Comparison of ENCODE assay signal across 8 cellular contexts in genomic region chr1:44031900-44032817, GRCh38. TPM values are rescaled to one million over a fixed set of nuclear protein-coding genes. Genes with fewer than 3 reads are reported as not detected.
DNase-seq lines count a peak whose midpoint lies in the region; ATAC-seq and TF ChIP-seq lines count a peak whose summit lies in the region.

No MANE protein-coding gene starts in this region.

- H3K27me3 ChIP-seq in trophoblast cell (ENCODE audit: insufficient read depth, low read length) (no peaks in the 10 kb centered on the region), BE2C (no peaks in the 10 kb centered on the region)

- no peak overlapping the region for H2BK5ac ChIP-seq in trophoblast cell (ENCODE audit: low read depth, low read length, poor library complexity)

- H3K14ac ChIP-seq in trophoblast cell (ENCODE audit: low read length), result no peak overlapping the region

- H4K91ac ChIP-seq in trophoblast cell (ENCODE audit: low read depth, low read length), result no peak overlapping the region

- H3K79me1 ChIP-seq in trophoblast cell (ENCODE audit: low read length), result peaks cover 15% of the 10 kb centered on the region

- H3K4ac ChIP-seq in trophoblast cell (ENCODE audit: low read depth, low read length), result no peak overlapping the region

- no CpG with 5 or more reads among the region's 10 CpGs for WGBS in trophoblast cell (ENCODE audit: extremely low coverage, insufficient coverage, insufficient read length)

- no peak overlapping the region for H3K23ac ChIP-seq in trophoblast cell (ENCODE audit: low read length)

- H3K9ac ChIP-seq in trophoblast cell (ENCODE audit: low read length), result no peak overlapping the region

- peak overlapping the region; percentile 89 for H3K27ac ChIP-seq in epithelial cell of prostate
- no peak overlapping the region for H3K27ac ChIP-seq in trophoblast cell (ENCODE audit: low read depth, low read length)

- TF ChIP-seq CTCF in BE2C (IDR thresholded peaks at IDR 0.05; ENCODE audit: low read depth, low read length), result no peak

- H3K4me3 ChIP-seq in trophoblast cell (ENCODE audit: low read depth, low read length), result no peak overlapping the region
- no peak overlapping the region; the same call in 1 of the 2 replicates for H3K4me3 ChIP-seq in BE2C (ENCODE audit: low read depth, low read length)

- H2AFZ ChIP-seq in trophoblast cell (ENCODE audit: insufficient read depth, low read length, poor library complexity), result no peak overlapping the region

- H2AK5ac ChIP-seq in trophoblast cell (ENCODE audit: low read length), result no peak overlapping the region

- H3K18ac ChIP-seq in trophoblast cell (ENCODE audit: low read length), result no peak overlapping the region

- peak; percentile 57 for DNase-seq in ELF-1 (ENCODE audit: low read depth, low spot score)
- DNase-seq in RPMI8226, result peak; percentile 39
- no peak for DNase-seq in epithelial cell of prostate (ENCODE audit: low read depth, low spot score)
- peak in 1 of 2 donors; percentile 9 for DNase-seq in trophoblast cell
- no peak for DNase-seq in kidney glomerular epithelial cell (lab: John Stamatoyannopoulos, UW)
- DNase-seq in stimulated activated CD4-positive, alpha-beta T cell treated with anti-CD3 and anti-CD28 coated beads, Interleukin-4, amount 100 ng/mL, for 1 hour, result no peak
- DNase-seq in BE2C, result no peak

- H3K4me2 ChIP-seq in trophoblast cell (ENCODE audit: low read length), result peak overlapping the region; percentile 99

- no peak for ATAC-seq in GM21529 (IDR thresholded peaks at IDR 0.05; ENCODE audit: unreplicated experiment)

- peaks cover 5% of the 10 kb centered on the region for H3K79me2 ChIP-seq in trophoblast cell (ENCODE audit: control insufficient read depth, insufficient read depth, low read length, poor library complexity)

- H4K8ac ChIP-seq in trophoblast cell (ENCODE audit: low read depth, low read length), result no peak overlapping the region

- H3K36me3 ChIP-seq in trophoblast cell (ENCODE audit: control insufficient read depth in 1 of 2, insufficient read depth in 2 of 2, low read length in 2 of 2) (no peaks in the 10 kb centered on the region), BE2C (no peaks in the 10 kb centered on the region)

- H2BK12ac ChIP-seq in trophoblast cell (ENCODE audit: low read length), result no peak overlapping the region

- H3K4me1 ChIP-seq in trophoblast cell (ENCODE audit: control insufficient read depth in 1 of 2, insufficient read depth in 2 of 2, low read length in 2 of 2) (peaks cover 15 to 21% of the 10 kb centered on the region in 2 experiments), BE2C (peaks cover 8% of the 10 kb centered on the region)

- no peak overlapping the region for H2BK120ac ChIP-seq in trophoblast cell (ENCODE audit: insufficient read depth, low read length, poor library complexity)

- no peak overlapping the region for H4K12ac ChIP-seq in trophoblast cell (ENCODE audit: low read depth, low read length)

- H3K9me3 ChIP-seq in trophoblast cell (ENCODE audit: insufficient read depth, low read depth, low read length), result no peaks in the 10 kb centered on the region
- no peaks in the 10 kb centered on the region for H3K9me3 ChIP-seq in BE2C

RNA-seq across cellular contexts. Expression of gene SLC6A9, which starts 0.9 kb away (rescaled TPM):
- polyA plus RNA-seq in trophoblast cell (2013), result 9.9 and 10.8 TPM in 2 replicates
- polyA plus RNA-seq in BE2C (2012; ENCODE audit: insufficient read depth, insufficient read length, low read depth), result 11.2 TPM

RNA-seq across cellular contexts. Expression of gene CCDC24, which starts 40.8 kb away (rescaled TPM):
- polyA plus RNA-seq in trophoblast cell (2013), result 2.4 TPM in 2 replicates
- 2.0 TPM for polyA plus RNA-seq in BE2C (2012; ENCODE audit: insufficient read depth, insufficient read length, low read depth)

RNA-seq across cellular contexts. Expression of gene B4GALT2, which starts 53.1 kb away (rescaled TPM):
- 32.4 and 35.1 TPM in 2 replicates for polyA plus RNA-seq in trophoblast cell (2013)
- polyA plus RNA-seq in BE2C (2012; ENCODE audit: insufficient read depth, insufficient read length, low read depth), result 49.7 TPM

RNA-seq across cellular contexts. Expression of gene ATP6V0B, which starts 57.4 kb away (rescaled TPM):
- polyA plus RNA-seq in trophoblast cell (2013), result 71.6 and 76.4 TPM in 2 replicates
- 402 TPM for polyA plus RNA-seq in BE2C (2012; ENCODE audit: insufficient read depth, insufficient read length, low read depth)

Comparison
In these comparisons a context has a peak if more than half of its experiments do, and no peak if none do; other contexts are left out.
1. DNase-seq: peak in ELF-1 (single experiment) and RPMI8226 (single experiment); none in epithelial cell of prostate (single experiment), kidney glomerular epithelial cell (single experiment), stimulated activated CD4-positive, alpha-beta T cell treated with anti-CD3 and anti-CD28 coated beads, Interleukin-4, amount 100 ng/mL, for 1 hour (single experiment) and BE2C (single experiment).